ENCODE assay signal across 30 cellular contexts in genomic region chr7:106386958-106387357, GRCh38.
"Had no signal": no experiment of that assay in that cellular context is flagged by ENCODE, and none has a peak within 500 bp of the region (broad histone marks: within the 10 kb centered on the region; RNA-seq: fewer than 3 reads in every experiment).

No MANE protein-coding gene starts in this region.

- DNase-seq: activated CD4-positive, alpha-beta T cell treated with anti-CD3 and anti-CD28 coated beads, Interleukin-2, amount 10 ng/mL, durations not matched to agents 7 days and 5 days; activated CD8-positive, alpha-beta memory T cell treated with anti-CD3 and anti-CD28 coated beads, Interleukin-2, amount 50 U/mL, for 4 hours; activated gamma-delta T cell treated with Interleukin-2 at 50 U/mL for 16 hours; activated naive CD4-positive, alpha-beta T cell treated with anti-CD3 and anti-CD28 coated beads for 36 hours; activated T-cell treated with anti-CD3 and anti-CD28 coated beads for 4 hours; activated T-cell treated with anti-CD3 and anti-CD28 coated beads, Interleukin-2, amount 50 U/mL, for 4 hours; amniotic stem cell; aorta; brain microvascular endothelial cell; central memory CD4-positive, alpha-beta T cell; Kasumi-1; KG1; MG63; NCI-H1048; NCI-H1105 treated with DMSO at 0.1 percent for 48 hours; NCI-H1436; NCI-H1694; NCI-H1930; NCI-H345; NCI-H524 treated with DMSO at 0.1 percent for 48 hours; PC-3; SW 1271; T-helper 1 cell; T-helper 2 cell; T-helper 9 cell had no signal

- H3K27ac Mint-ChIP-seq: activated CD4-positive, alpha-beta T cell treated with anti-CD3 and anti-CD28 coated beads, Interleukin-2, amount 10 ng/mL, durations not matched to agents 7 days and 5 days; activated naive CD4-positive, alpha-beta T cell treated with anti-CD3 and anti-CD28 coated beads for 36 hours; activated naive CD4-positive, alpha-beta T cell treated with anti-CD3 and anti-CD28 coated beads, Interleukin-2, amount 50 U/mL, for 72 hours; activated T-helper 1 cell treated with anti-CD3 and anti-CD28 coated beads, Interleukin-12 subunit alpha, Interleukin-12 subunit beta, Interleukin-2, Interleukin-4 antibody, amounts not matched to agents 30 ng/mL and 10 ng/mL and 1 ng/mL, durations not matched to agents 14 hours and 24 hours and 36 hours; IgD-negative memory B cell had no signal

- H3K27me3 ChIP-seq: brain microvascular endothelial cell, MG63 had no signal

- H3K9me3 ChIP-seq: MG63 had no signal

- H3K9me3 Mint-ChIP-seq: activated CD4-positive, alpha-beta T cell treated with anti-CD3 and anti-CD28 coated beads, Interleukin-2, amount 10 ng/mL, durations not matched to agents 7 days and 5 days; activated naive CD4-positive, alpha-beta T cell treated with anti-CD3 and anti-CD28 coated beads for 36 hours; activated T-cell treated with anti-CD3 and anti-CD28 coated beads, Interleukin-2, amount 50 U/mL, for 4 hours; activated T-helper 1 cell treated with anti-CD3 and anti-CD28 coated beads, Interleukin-12 subunit alpha, Interleukin-12 subunit beta, Interleukin-2, Interleukin-4 antibody, amounts not matched to agents 30 ng/mL and 10 ng/mL and 1 ng/mL, durations not matched to agents 14 hours and 24 hours and 36 hours; IgD-negative memory B cell had no signal

- ATAC-seq: activated naive CD4-positive, alpha-beta T cell treated with anti-CD3 and anti-CD28 coated beads, Interleukin-2, amount 50 U/mL, for 72 hours; activated T-cell treated with anti-CD3 and anti-CD28 coated beads, Interleukin-2, amount 50 U/mL, for 4 hours; PC-3; Right ventricle myocardium inferior had no signal

- H3K4me3 ChIP-seq: MG63 had no signal

- H3K4me3 Mint-ChIP-seq: activated CD4-positive, alpha-beta T cell treated with anti-CD3 and anti-CD28 coated beads, Interleukin-2, amount 10 ng/mL, durations not matched to agents 7 days and 5 days; activated naive CD4-positive, alpha-beta T cell treated with anti-CD3 and anti-CD28 coated beads for 36 hours; activated T-cell treated with anti-CD3 and anti-CD28 coated beads, Interleukin-2, amount 50 U/mL, for 4 hours; activated T-helper 1 cell treated with anti-CD3 and anti-CD28 coated beads, Interleukin-12 subunit alpha, Interleukin-12 subunit beta, Interleukin-2, Interleukin-4 antibody, amounts not matched to agents 30 ng/mL and 10 ng/mL and 1 ng/mL, durations not matched to agents 14 hours and 24 hours and 36 hours; IgD-negative memory B cell had no signal

- H3K27ac ChIP-seq: brain microvascular endothelial cell, RWPE1 had no signal

- H3K36me3 Mint-ChIP-seq: IgD-negative memory B cell had no signal

- H3K4me1 Mint-ChIP-seq: activated CD4-positive, alpha-beta T cell treated with anti-CD3 and anti-CD28 coated beads, Interleukin-2, amount 10 ng/mL, durations not matched to agents 7 days and 5 days; IgD-negative memory B cell had no signal

- H3K36me3 ChIP-seq: brain microvascular endothelial cell, MG63 had no signal
